8 cellular contexts compared by ENCODE assay signal in the genomic region with DNA sequence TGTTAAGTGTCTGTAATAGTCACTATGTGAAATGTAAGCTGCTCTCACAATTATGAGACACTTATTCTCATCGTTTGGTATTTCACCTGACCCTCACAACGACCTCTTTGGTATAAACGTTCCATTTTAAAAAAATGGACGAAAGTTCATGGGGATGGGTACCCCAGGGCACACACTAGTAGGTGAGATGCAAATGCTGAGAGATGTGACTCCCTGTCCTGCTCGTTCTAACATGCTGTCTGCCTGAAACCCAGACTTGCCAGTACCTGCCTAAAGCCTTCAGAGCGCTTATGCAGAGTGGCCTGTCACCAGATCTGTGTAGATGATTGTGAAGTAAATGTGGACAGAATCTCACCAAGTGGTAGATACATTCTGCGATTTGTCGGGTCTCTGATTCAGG. TPM values are rescaled to one million over a fixed set of nuclear protein-coding genes. Genes with fewer than 3 reads are reported as not detected.
DNase-seq lines count a peak whose midpoint lies in the region; ATAC-seq, FAIRE-seq and TF ChIP-seq lines count a peak whose summit lies in the region.
"Not testable (repeated sequence)": the region's sequence is repeated elsewhere in the genome, so short reads cannot be mapped to it uniquely, and the experiment has no call there.

No MANE protein-coding gene starts in this region.

- H3K36me3 ChIP-seq in parathyroid adenoma (ENCODE audit: control insufficient read depth, insufficient read depth, low read length) = not testable (repeated sequence)

- TF ChIP-seq EP300 in A549 (IDR thresholded peaks at IDR 0.05) = not testable (repeated sequence)

- POLR2A ChIA-PET in A549 (lab: Yijun Ruan, JAX) = not testable (repeated sequence)

- H3K4me2 ChIP-seq in A549 = peak overlapping the region; percentile 60
- not testable (repeated sequence) for H3K4me2 ChIP-seq in parathyroid adenoma (ENCODE audit: low read length)

- ATAC-seq in A549 (peak; percentile 17 to 38; a peak in 5 of 6 replicates), GM18868 (IDR thresholded peaks at IDR 0.05; ENCODE audit: unreplicated experiment) (peak; percentile 22), HG02588 (IDR thresholded peaks at IDR 0.05; ENCODE audit: unreplicated experiment) (peak; percentile 26), HG03575 (IDR thresholded peaks at IDR 0.05; ENCODE audit: extremely low read depth, insufficient number of reproducible peaks, low FRiP score, unreplicated experiment) (peak; percentile 5)

- H3K27ac ChIP-seq in A549 = peak overlapping the region; percentile 72 to 86
- H3K27ac ChIP-seq in parathyroid adenoma = not testable (repeated sequence)

- not testable (repeated sequence) for H3K4me1 ChIP-seq in A549, parathyroid adenoma

- H3K4me3 ChIP-seq in A549 (peak overlapping the region; percentile 58), parathyroid adenoma (ENCODE audit: low read depth, low read length) (peak overlapping the region; percentile 46)

- CTCF ChIA-PET in A549 (lab: Yijun Ruan, JAX) = not testable (repeated sequence)

- H3K79me2 ChIP-seq in parathyroid adenoma = not testable (repeated sequence)

- H3K27ac Mint-ChIP-seq in activated CD4-positive, alpha-beta T cell treated with anti-CD3 and anti-CD28 coated beads, Interleukin-2, amount 10 ng/mL, durations not matched to agents 24 days and 14 days; immature natural killer cell: not testable (repeated sequence)

- H3K4me1 Mint-ChIP-seq in activated CD4-positive, alpha-beta T cell treated with anti-CD3 and anti-CD28 coated beads, Interleukin-2, amount 10 ng/mL, durations not matched to agents 24 days and 14 days = not testable (repeated sequence)
- H3K4me1 Mint-ChIP-seq in immature natural killer cell = peaks cover 4 to 10% of the 10 kb centered on the region in 2 donors

- H3K9me3 Mint-ChIP-seq in activated CD4-positive, alpha-beta T cell treated with anti-CD3 and anti-CD28 coated beads, Interleukin-2, amount 10 ng/mL, durations not matched to agents 24 days and 14 days; immature natural killer cell: not testable (repeated sequence)

- not testable (repeated sequence) for H3K27me3 Mint-ChIP-seq in activated CD4-positive, alpha-beta T cell treated with anti-CD3 and anti-CD28 coated beads, Interleukin-2, amount 10 ng/mL, durations not matched to agents 24 days and 14 days; immature natural killer cell (ENCODE audit: low read depth in 3 of 3)

- H3K36me3 Mint-ChIP-seq in activated CD4-positive, alpha-beta T cell treated with anti-CD3 and anti-CD28 coated beads, Interleukin-2, amount 10 ng/mL, durations not matched to agents 24 days and 14 days (ENCODE audit: low read depth); immature natural killer cell: not testable (repeated sequence)

- intact Hi-C loops in activated CD4-positive, alpha-beta T cell treated with anti-CD3 and anti-CD28 coated beads, Interleukin-2, amount 10 ng/mL, durations not matched to agents 24 days and 14 days (cut with micrococcal nuclease) = not testable (repeated sequence)

- H3K9ac ChIP-seq in parathyroid adenoma = not testable (repeated sequence)

- not testable (repeated sequence) for TF ChIP-seq RAD21 in A549 (conservative IDR thresholded peaks at IDR 0.05 in 1 of 2, IDR thresholded peaks at IDR 0.05 in 1 of 2)

- not testable (repeated sequence) for DNase-seq in A549 (ENCODE audit: low read depth in 1 of 2, low spot score in 1 of 2); immature natural killer cell
- DNase-seq in activated CD4-positive, alpha-beta T cell treated with anti-CD3 and anti-CD28 coated beads, Interleukin-2, amount 10 ng/mL, durations not matched to agents 24 days and 14 days = peak; percentile 57
- DNase-seq in dermis blood vessel endothelial cell = peak; percentile 1

- FAIRE-seq in A549 (lab: Jason Lieb, UNC) = not testable (repeated sequence)

- TF ChIP-seq POLR2A in A549 (IDR thresholded peaks at IDR 0.05; ENCODE audit: low read length) = not testable (repeated sequence)

- peak overlapping the region; percentile 93 for H3K4me3 Mint-ChIP-seq in activated CD4-positive, alpha-beta T cell treated with anti-CD3 and anti-CD28 coated beads, Interleukin-2, amount 10 ng/mL, durations not matched to agents 24 days and 14 days
- peak overlapping the region; percentile 94 to 98 (median 96) for H3K4me3 Mint-ChIP-seq in immature natural killer cell

- H3K9me3 ChIP-seq in A549; parathyroid adenoma (ENCODE audit: control insufficient read depth, low read length): not testable (repeated sequence)

- not testable (repeated sequence) for H3K27me3 ChIP-seq in parathyroid adenoma (ENCODE audit: control insufficient read depth, insufficient read depth, low read length)

- not testable (repeated sequence) for H2AFZ ChIP-seq in parathyroid adenoma

- WGBS in A549 (ENCODE audit: missing lambda C conversion rate) = 11% methylated on average over 6 of the region's 8 CpGs

- not testable (repeated sequence) for TF ChIP-seq CTCF in A549 (IDR thresholded peaks at IDR 0.05); parathyroid adenoma (IDR thresholded peaks at IDR 0.05)

RNA-seq across cellular contexts. Expression of a gene that starts 0.6 kb away (rescaled TPM):
- polyA plus RNA-seq in A549 (2011; rRNA removed) (3.5 and 3.8 TPM in 2 replicates), A549 (2017; fragmentation: RNase III; extraction: RNeasy Plus Mini Kit Qiagen cat#74134 plus additional on column Dnase treatment) (2.6 to 2.8 TPM (median 2.7 TPM) in 3 replicates), immature natural killer cell (1 to 10 TPM in 1 of 3 donors, under 1 TPM in 1, not detected in 1; 0.24 to 1.1 TPM)
- 0.40 and 0.41 TPM in 2 replicates for polyA plus RNA-seq in A549 (2012; cell fraction: cytosol; rRNA removed)
- polyA plus RNA-seq in A549 (2012; cell fraction: nucleus; rRNA removed) = 0.43 and 0.45 TPM in 2 replicates
- polyA minus RNA-seq in A549 (2011; rRNA and poly(A)+ RNA removed) = 2.7 and 3.6 TPM in 2 replicates
- 2.0 and 2.6 TPM in 2 replicates for total RNA-seq in activated CD4-positive, alpha-beta T cell treated with anti-CD3 and anti-CD28 coated beads, Interleukin-2, amount 10 ng/mL, durations not matched to agents 24 days and 14 days
- 5.3 and 6.8 TPM in 2 replicates for total RNA-seq in dermis blood vessel endothelial cell
